In the genomic region with DNA sequence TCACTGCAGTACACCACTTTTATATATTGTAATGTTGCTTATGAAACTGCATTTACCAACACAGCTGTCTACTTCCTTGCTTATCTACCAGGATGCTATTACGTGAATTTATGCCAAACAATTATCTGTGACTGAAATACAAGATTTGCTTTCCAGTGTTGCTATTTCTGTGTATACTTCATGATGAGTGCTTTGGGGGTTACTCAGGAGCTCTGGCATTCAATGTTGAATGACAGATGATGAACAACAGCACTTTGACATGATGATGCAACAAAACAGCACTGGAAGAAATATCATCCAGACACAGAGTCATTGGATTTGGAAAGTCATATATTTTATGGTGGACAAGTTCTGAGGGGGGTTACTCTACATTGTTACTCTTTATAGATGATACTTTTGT, we compare ENCODE assay signal across 1 cellular context.
TF ChIP-seq lines count a peak whose summit lies in the region.

No MANE protein-coding gene starts in this region.

TF ChIP-seq in A549, 52 proteins besides CTCF, POLR2A, EP300 and RAD21 (continued from another document):
- TF ChIP-seq TP53 (CRISPR knock-in tag; IDR thresholded peaks at IDR 0.05): no peak
- no peak for TF ChIP-seq BHLHE40 (IDR thresholded peaks at IDR 0.05; ENCODE audit: low read depth, low read length)
- TF ChIP-seq, protein P1, sequence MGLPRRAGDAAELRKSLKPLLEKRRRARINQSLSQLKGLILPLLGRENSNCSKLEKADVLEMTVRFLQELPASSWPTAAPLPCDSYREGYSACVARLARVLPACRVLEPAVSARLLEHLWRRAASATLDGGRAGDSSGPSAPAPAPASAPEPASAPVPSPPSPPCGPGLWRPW (IDR thresholded peaks at IDR 0.05): no peak
- no peak for TF ChIP-seq MAZ (IDR thresholded peaks at IDR 0.05; ENCODE audit: borderline replicate concordance, low read depth, low read length)
- TF ChIP-seq CBX2 (IDR thresholded peaks at IDR 0.05; ENCODE audit: borderline replicate concordance, low read depth): no peak
TF ChIP-seq in A549: peak in this region for 0.
